ENCODE assay signal across 17 cellular contexts in genomic region chr3:9917820-9918219, GRCh38. TPM values are rescaled to one million over a fixed set of nuclear protein-coding genes. Genes with fewer than 3 reads are reported as not detected.
A peak's percentile ranks its signal among the peaks of the same experiment; 100 is the strongest.
DNase-seq lines count a peak whose midpoint lies in the region; ATAC-seq and TF ChIP-seq lines count a peak whose summit lies in the region.
"Had no signal": no experiment of that assay in that cellular context is flagged by ENCODE, and none has a peak within 500 bp of the region (broad histone marks: within the 10 kb centered on the region; RNA-seq: fewer than 3 reads in every experiment).

No MANE protein-coding gene starts in this region.

- intact Hi-C loops in Calu3 (cut with micrococcal nuclease; ENCODE audit: unreplicated experiment) (no loop called here), body of pancreas (cut with DNase I) (no loop called here), right cardiac atrium (cut with DNase I) (loop anchor here in 1 of 4 donors (10.0 kb wide), 1 partner anchor 73 kb away; the partner anchor contains the start of gene RPUSD3)

- ATAC-seq in body of pancreas = no peak
- ATAC-seq in right cardiac atrium = no peak
- no peak for ATAC-seq in HG03460 (IDR thresholded peaks at IDR 0.05; ENCODE audit: unreplicated experiment)
- ATAC-seq: CD8-positive, alpha-beta T cell had no signal

- H3K9me3 ChIP-seq in body of pancreas = no peaks in the 10 kb centered on the region
- no peaks in the 10 kb centered on the region for H3K9me3 ChIP-seq in right cardiac atrium (ENCODE audit: control insufficient read depth, low read length)
- no peaks in the 10 kb centered on the region for H3K9me3 ChIP-seq in skeletal muscle satellite cell (replicated peaks; ENCODE audit: low read length)

- TF ChIP-seq CTCF in Calu3 (IDR thresholded peaks at IDR 0.05; ENCODE audit: unreplicated experiment) = no peak
- TF ChIP-seq CTCF in body of pancreas (IDR thresholded peaks at IDR 0.05) = no peak

- H3K4me3 ChIP-seq in body of pancreas (no peak overlapping the region), right cardiac atrium (ENCODE audit: low read length) (peak overlapping the region; percentile 35), skeletal muscle satellite cell (ENCODE audit: low read length) (peak overlapping the region; percentile 69)

- H3K4me1 ChIP-seq in body of pancreas (peaks cover 49% of the 10 kb centered on the region), right cardiac atrium (ENCODE audit: control insufficient read depth, insufficient read depth, low read length) (peaks cover 6% of the 10 kb centered on the region), skeletal muscle satellite cell (ENCODE audit: control insufficient read depth, insufficient read depth, low read length) (peaks cover 47% of the 10 kb centered on the region)

- TF ChIP-seq POLR2A in body of pancreas (IDR thresholded peaks at IDR 0.05) = no peak

- no TSS peak for BruUV-seq in Calu3 (replicated peaks; lab: Mats Ljungman, UMichigan)

- H3K4me3 Mint-ChIP-seq in Calu3 (ENCODE audit: low read depth, unreplicated experiment) = peak overlapping the region; percentile 69
- H3K4me3 Mint-ChIP-seq: stimulated activated naive CD8-positive, alpha-beta T cell treated with anti-CD3 and anti-CD28 coated beads, Interleukin-15, Interleukin-2, amounts not matched to agents 100 ng/mL and 50 ng/mL, for 24 hours had no signal

- peaks cover 9% of the 10 kb centered on the region for H3K4me1 Mint-ChIP-seq in Calu3 (ENCODE audit: low read depth, unreplicated experiment)

- no peaks in the 10 kb centered on the region for H3K27me3 Mint-ChIP-seq in Calu3 (ENCODE audit: unreplicated experiment)

- CTCF ChIA-PET in Calu3 (lab: Charles Lee) = interaction anchor here (1.7 kb wide), 1 partner anchor 20 kb away, joined by 4 read pairs; no protein-coding TSS in a partner anchor

- 39 to 40% methylated on average over 1 to 10 of the region's 10 CpGs for WGBS in body of pancreas, 2 donors
- 66% methylated on average over 10 of the region's 10 CpGs for WGBS in right cardiac atrium

- H3K36me3 ChIP-seq in body of pancreas (replicated peaks in 1 of 2; ENCODE audit: insufficient read depth in 1 of 2, low read depth in 2 of 2) = no peaks in the 10 kb centered on the region
- peaks cover 5% of the 10 kb centered on the region for H3K36me3 ChIP-seq in skeletal muscle satellite cell (ENCODE audit: insufficient read depth, low read length)

- peak overlapping the region in 3 of 4 donors; percentile 89 to 93 (median 91) for H3K27ac ChIP-seq in body of pancreas
- H3K27ac ChIP-seq in right cardiac atrium (ENCODE audit: low read length) = no peak overlapping the region

- no peak overlapping the region for H3K27ac Mint-ChIP-seq in Calu3 (ENCODE audit: unreplicated experiment)
- H3K27ac Mint-ChIP-seq: CD8-positive, alpha-beta T cell; stimulated activated naive CD8-positive, alpha-beta T cell treated with anti-CD3 and anti-CD28 coated beads, Interleukin-15, Interleukin-2, amounts not matched to agents 100 ng/mL and 50 ng/mL, for 24 hours had no signal

- H3K4me2 ChIP-seq in skeletal muscle satellite cell (ENCODE audit: low read length) = peak overlapping the region; percentile 92

- H3K9ac ChIP-seq in skeletal muscle satellite cell (ENCODE audit: low read depth, low read length) = peak overlapping the region; percentile 83

- DNase-seq in Calu3 (no peak), body of pancreas (peak in 1 of 4 donors; percentile 15), right cardiac atrium (peak in 1 of 3 donors; percentile 60), NCI-H2081 (lab: John Stamatoyannopoulos, UW) (no peak)
- no peak for DNase-seq in stimulated activated CD8-positive, alpha-beta memory T cell treated with anti-CD3 and anti-CD28 coated beads, Interleukin-4, amount 100 ng/mL, for 48 hours
- no peak for DNase-seq in activated naive CD4-positive, alpha-beta T cell treated with Interleukin-2 at 50 U/mL for 16 hours
- DNase-seq: activated CD4-positive, alpha-beta T cell treated with anti-CD3 and anti-CD28 coated beads, Interleukin-2, amount 50 U/mL, for 1 hour; activated effector memory CD4-positive, alpha-beta T cell treated with anti-CD3 and anti-CD28 coated beads, Interleukin-2, amount 50 U/mL, for 16 hours; CD8-positive, alpha-beta T cell; Kasumi-1; NCI-H2227 treated with DMSO at 0.1 percent for 48 hours; stimulated activated CD4-positive, alpha-beta T cell treated with anti-CD3 and anti-CD28 coated beads, Interleukin-1b, Interleukin-23, amount 100 ng/mL, for 48 hours had no signal

- H3K36me3 Mint-ChIP-seq in Calu3 (ENCODE audit: insufficient read depth, unreplicated experiment) = peaks cover 11% of the 10 kb centered on the region
- H3K36me3 Mint-ChIP-seq: CD8-positive, alpha-beta T cell had no signal

- H3K27me3 ChIP-seq in body of pancreas (no peaks in the 10 kb centered on the region), right cardiac atrium (ENCODE audit: control insufficient read depth, insufficient read depth) (no peaks in the 10 kb centered on the region), skeletal muscle satellite cell (ENCODE audit: control insufficient read depth, insufficient read depth, low read length) (no peaks in the 10 kb centered on the region)
- H3K27me3 ChIP-seq: SJSA1 had no signal

- H3K9me3 Mint-ChIP-seq in Calu3 (ENCODE audit: low read depth, unreplicated experiment) = no peaks in the 10 kb centered on the region
- H3K9me3 Mint-ChIP-seq: CD8-positive, alpha-beta T cell; stimulated activated naive CD8-positive, alpha-beta T cell treated with anti-CD3 and anti-CD28 coated beads, Interleukin-15, Interleukin-2, amounts not matched to agents 100 ng/mL and 50 ng/mL, for 24 hours had no signal

RNA-seq across cellular contexts. Expression of gene IL17RC, which starts 0.9 kb away (rescaled TPM):
- total RNA-seq in Calu3 (2022) = 19.1 and 24.7 TPM in 2 replicates
- total RNA-seq in body of pancreas = 10 to 100 TPM; 40.7 to 60.3 TPM
- 10 to 100 TPM; 35.1 to 48.1 (median 41.9) TPM for total RNA-seq in right cardiac atrium
- 40.4 TPM for polyA plus RNA-seq in right cardiac atrium
- 121 and 264 TPM in 2 replicates for total RNA-seq in skeletal muscle satellite cell (2012; rRNA removed)
- polyA plus RNA-seq: neural cell had no signal

RNA-seq across cellular contexts. Expression of gene IL17RE, which starts 15.2 kb away (rescaled TPM):
- total RNA-seq in Calu3 (2022) (25.5 and 30.6 TPM in 2 replicates), body of pancreas (10 to 100 TPM; 10.9 to 18.2 TPM), right cardiac atrium (1 to 10 TPM; 1.0 to 2.2 (median 1.4) TPM)
- polyA plus RNA-seq in right cardiac atrium = 1.2 TPM
- 2.8 and 4.4 TPM in 2 replicates for total RNA-seq in skeletal muscle satellite cell (2012; rRNA removed)

RNA-seq across cellular contexts. Expression of gene CRELD1, which starts 15.8 kb away (rescaled TPM):
- total RNA-seq in Calu3 (2022) (23.2 and 25.4 TPM in 2 replicates), body of pancreas (10 to 100 TPM; 19.8 to 23.6 TPM), right cardiac atrium (10 to 100 TPM; 59.6 to 88.4 (median 66.9) TPM)
- 92.8 TPM for polyA plus RNA-seq in right cardiac atrium
- 6.8 and 13.7 TPM in 2 replicates for total RNA-seq in skeletal muscle satellite cell (2012; rRNA removed)

RNA-seq across cellular contexts. Expression of gene JAGN1, which starts 27.4 kb away (rescaled TPM):
- 32.4 and 34.2 TPM in 2 replicates for total RNA-seq in Calu3 (2022)
- total RNA-seq in body of pancreas = 10 to 100 TPM in 1 of 2 donors, 1 to 10 TPM in 1; 5.6 to 19.7 TPM
- total RNA-seq in right cardiac atrium = 10 to 100 TPM; 20.3 to 22.4 (median 20.4) TPM
- polyA plus RNA-seq in right cardiac atrium = 26.0 TPM
- 44.4 and 46.1 TPM in 2 replicates for total RNA-seq in skeletal muscle satellite cell (2012; rRNA removed)

RNA-seq across cellular contexts. Expression of gene PRRT3, which starts 34.4 kb away (rescaled TPM):
- total RNA-seq in Calu3 (2022) = 1.2 and 1.6 TPM in 2 replicates
- total RNA-seq in body of pancreas = 1 to 10 TPM; 3.9 to 4.3 TPM
- 1 to 10 TPM; 1.4 to 2.1 (median 1.7) TPM for total RNA-seq in right cardiac atrium
- polyA plus RNA-seq in right cardiac atrium = 1.2 TPM
- total RNA-seq in skeletal muscle satellite cell (2012; rRNA removed) = 1.7 and 3.8 TPM in 2 replicates

Comparison
In these comparisons a context has a peak if more than half of its experiments do, and no peak if none do; other contexts are left out.
1. H3K4me3 ChIP-seq: peak in right cardiac atrium (single experiment) and skeletal muscle satellite cell (single experiment); none in body of pancreas (0 of 2).